In genomic region chr5:60161340-60161934, GRCh38 we compare ENCODE assay signal across 8 cellular contexts.
DNase-seq lines count a peak whose midpoint lies in the region; ATAC-seq and TF ChIP-seq lines count a peak whose summit lies in the region.

No MANE protein-coding gene starts in this region.

- H3K9me3 ChIP-seq in upper lobe of left lung (no peaks in the 10 kb centered on the region), gastroesophageal sphincter (no peaks in the 10 kb centered on the region)

- no peak for TF ChIP-seq EP300 in upper lobe of left lung (IDR thresholded peaks at IDR 0.05)
- no peak for TF ChIP-seq EP300 in gastroesophageal sphincter (IDR thresholded peaks at IDR 0.05)

- H3K27ac ChIP-seq in upper lobe of left lung (no peak overlapping the region), gastroesophageal sphincter (no peak overlapping the region)

- TF ChIP-seq CTCF in epithelial cell of proximal tubule (conservative IDR thresholded peaks at IDR 0.05; ENCODE audit: low read depth, low read length) (peak; percentile 68), upper lobe of left lung (IDR thresholded peaks at IDR 0.05) (peak in 4 of 6 experiments; percentile 15 to 44 (median 29)), gastroesophageal sphincter (IDR thresholded peaks at IDR 0.05) (peak in 1 of 4 experiments; percentile 11)

- H3K4me3 ChIP-seq in epithelial cell of proximal tubule (ENCODE audit: low read depth, low read length) (no peak overlapping the region), upper lobe of left lung (no peak overlapping the region), gastroesophageal sphincter (no peak overlapping the region)

- H3K27me3 ChIP-seq in upper lobe of left lung, result no peaks in the 10 kb centered on the region
- H3K27me3 ChIP-seq in gastroesophageal sphincter, result no peaks in the 10 kb centered on the region

- ATAC-seq in HG02642 (IDR thresholded peaks at IDR 0.05; ENCODE audit: poor library complexity, unreplicated experiment) (peak; percentile 67), upper lobe of left lung (ENCODE audit: low FRiP score in 2 of 2) (peak in 1 of 2 donors; percentile 53), gastroesophageal sphincter (no peak)

- WGBS in upper lobe of left lung, 2 donors, result 69% methylated on average over 3 of the region's 3 CpGs
- 67 to 77% methylated on average over 3 of the region's 3 CpGs for WGBS in gastroesophageal sphincter (ENCODE audit: low coverage in 1 of 2), 2 donors

- no peaks in the 10 kb centered on the region for H3K36me3 ChIP-seq in upper lobe of left lung
- no peaks in the 10 kb centered on the region for H3K36me3 ChIP-seq in gastroesophageal sphincter

- no peaks in the 10 kb centered on the region for H3K4me1 ChIP-seq in upper lobe of left lung
- H3K4me1 ChIP-seq in gastroesophageal sphincter, result no peaks in the 10 kb centered on the region

- TF ChIP-seq POLR2A in upper lobe of left lung (IDR thresholded peaks at IDR 0.05) (no peak), gastroesophageal sphincter (IDR thresholded peaks at IDR 0.05) (no peak)

- peak; percentile 2 to 19 for DNase-seq in NCI-H2081 (lab: John Stamatoyannopoulos, UW)
- DNase-seq in NCI-H2081 treated with DMSO at 0.1 percent for 48 hours (lab: John Stamatoyannopoulos, UW), result no peak
- DNase-seq in NCI-H345 (lab: John Stamatoyannopoulos, UW), result peak; percentile 13
- DNase-seq in epithelial cell of proximal tubule (ENCODE audit: low read depth), result no peak
- DNase-seq in upper lobe of left lung, result no peak
- no peak for DNase-seq in activated gamma-delta T cell (lab: John Stamatoyannopoulos, UW)

Comparison
In these comparisons a context has a peak if more than half of its experiments do, and no peak if none do; other contexts are left out.
1. DNase-seq: peak in NCI-H2081 (2 of 2) and NCI-H345 (single experiment); none in NCI-H2081 treated with DMSO at 0.1 percent for 48 hours (single experiment), epithelial cell of proximal tubule (single experiment), upper lobe of left lung (0 of 2) and activated gamma-delta T cell (single experiment).